ENCODE assay signal across 18 cellular contexts in the genomic region with DNA sequence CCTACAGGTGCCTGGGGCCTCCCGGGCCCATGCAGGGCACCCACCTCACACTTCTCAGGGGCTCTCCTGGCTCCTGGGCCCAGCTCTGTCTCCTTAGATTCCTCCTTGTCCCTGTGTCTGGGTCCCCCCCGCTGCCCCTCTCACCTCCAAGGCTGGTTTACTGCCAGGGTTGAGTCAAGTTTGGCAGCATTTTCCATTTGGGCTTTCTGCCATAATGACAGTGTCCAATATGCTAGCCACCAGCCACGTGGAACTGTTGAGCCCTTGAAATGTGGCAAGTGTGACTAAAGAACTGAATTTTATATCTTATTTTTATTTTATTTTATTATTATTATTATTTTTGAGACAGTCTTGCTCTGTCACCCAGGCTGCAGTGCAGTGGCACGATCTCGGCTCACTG. TPM values are rescaled to one million over a fixed set of nuclear protein-coding genes. Genes with fewer than 3 reads are reported as not detected.
DNase-seq lines count a peak whose midpoint lies in the region; ATAC-seq and TF ChIP-seq lines count a peak whose summit lies in the region.
"Had no signal": no experiment of that assay in that cellular context is flagged by ENCODE, and none has a peak within 500 bp of the region (broad histone marks: within the 10 kb centered on the region; RNA-seq: fewer than 3 reads in every experiment).

No MANE protein-coding gene starts in this region.

- intact Hi-C loops in natural killer cell (cut with micrococcal nuclease) = no loop called here

- ATAC-seq in natural killer cell (no peak), T-helper 17 cell (no peak)
- no peak for ATAC-seq in natural killer cell treated with Interleukin-12 subunit alpha and Interleukin-12 subunit beta and Interleukin-15 and Interleukin-18, amount 100 ng/mL, for 72 hours
- ATAC-seq: GM23338 had no signal

- H3K4me3 Mint-ChIP-seq in natural killer cell (peak overlapping the region; percentile 21), T-helper 17 cell (peak overlapping the region; percentile 60), nephron (peak overlapping the region; percentile 50 to 61 (median 56))
- no peak overlapping the region for H3K4me3 Mint-ChIP-seq in natural killer cell treated with Interleukin-12 subunit alpha and Interleukin-12 subunit beta and Interleukin-15 and Interleukin-18, amount 100 ng/mL, for 72 hours
- H3K4me3 Mint-ChIP-seq: CD4-positive, alpha-beta T cell; GM23338 had no signal

- H3K27ac Mint-ChIP-seq in natural killer cell = peak overlapping the region in 1 of 2 donors; percentile 36
- H3K27ac Mint-ChIP-seq in natural killer cell treated with Interleukin-12 subunit alpha and Interleukin-12 subunit beta and Interleukin-15 and Interleukin-18, amount 100 ng/mL, for 72 hours = no peak overlapping the region
- no peak overlapping the region for H3K27ac Mint-ChIP-seq in T-helper 17 cell
- H3K27ac Mint-ChIP-seq in nephron = peak overlapping the region in 1 of 3 experiments; percentile 31
- H3K27ac Mint-ChIP-seq: CD4-positive, alpha-beta T cell; GM23338 had no signal

- no peaks in the 10 kb centered on the region for H3K9me3 ChIP-seq in T-helper 17 cell (ENCODE audit: control insufficient read depth, low read length, poor library complexity, severe bottlenecking)
- H3K9me3 ChIP-seq: Peyer's patch, SK-N-SH had no signal

- DNase-seq in natural killer cell = no peak
- no peak for DNase-seq in natural killer cell treated with Interleukin-12 subunit alpha and Interleukin-12 subunit beta and Interleukin-15 and Interleukin-18, amount 100 ng/mL, for 72 hours (ENCODE audit: low spot score)
- DNase-seq in T-helper 17 cell = no peak
- no peak for DNase-seq in NCI-H526 (lab: John Stamatoyannopoulos, UW)
- DNase-seq in H4 (ENCODE audit: low spot score) = no peak
- DNase-seq in NCI-H345 treated with DMSO at 0.1 percent for 48 hours (lab: John Stamatoyannopoulos, UW; ENCODE audit: unreplicated experiment) = no peak
- DNase-seq: CD4-positive, alpha-beta T cell; DMS79; KBM-7; NCI-H1436 treated with DMSO at 0.1 percent for 48 hours; NCI-H2081 treated with DMSO at 0.1 percent for 48 hours; NCI-H510A treated with DMSO at 0.1 percent for 48 hours; Peyer's patch; SHP77; SK-N-SH had no signal

- no peak for TF ChIP-seq CTCF in natural killer cell (IDR thresholded peaks at IDR 0.05)
- no peak for TF ChIP-seq CTCF in nephron (IDR thresholded peaks at IDR 0.05; ENCODE audit: unreplicated experiment in 3 of 3)

- H3K4me1 Mint-ChIP-seq in natural killer cell = peaks cover 31 to 32% of the 10 kb centered on the region in 2 donors
- peaks cover 25 to 30% of the 10 kb centered on the region in 2 donors for H3K4me1 Mint-ChIP-seq in natural killer cell treated with Interleukin-12 subunit alpha and Interleukin-12 subunit beta and Interleukin-15 and Interleukin-18, amount 100 ng/mL, for 72 hours (ENCODE audit: low read depth in 2 of 2)
- H3K4me1 Mint-ChIP-seq in T-helper 17 cell = peaks cover 28% of the 10 kb centered on the region
- H3K4me1 Mint-ChIP-seq in nephron = peaks cover 6% of the 10 kb centered on the region

- H3K36me3 Mint-ChIP-seq in natural killer cell (no peaks in the 10 kb centered on the region), T-helper 17 cell (ENCODE audit: low read depth) (peaks cover 3% of the 10 kb centered on the region), nephron (ENCODE audit: low read depth) (no peaks in the 10 kb centered on the region)
- H3K36me3 Mint-ChIP-seq in natural killer cell treated with Interleukin-12 subunit alpha and Interleukin-12 subunit beta and Interleukin-15 and Interleukin-18, amount 100 ng/mL, for 72 hours = no peaks in the 10 kb centered on the region

- H3K9me3 Mint-ChIP-seq in natural killer cell (no peaks in the 10 kb centered on the region), nephron (no peaks in the 10 kb centered on the region)
- H3K9me3 Mint-ChIP-seq in natural killer cell treated with Interleukin-12 subunit alpha and Interleukin-12 subunit beta and Interleukin-15 and Interleukin-18, amount 100 ng/mL, for 72 hours = no peaks in the 10 kb centered on the region
- H3K9me3 Mint-ChIP-seq: CD4-positive, alpha-beta T cell; GM23338 had no signal

- H3K27me3 Mint-ChIP-seq in natural killer cell (ENCODE audit: low read depth in 2 of 2) = no peaks in the 10 kb centered on the region
- H3K27me3 Mint-ChIP-seq in natural killer cell treated with Interleukin-12 subunit alpha and Interleukin-12 subunit beta and Interleukin-15 and Interleukin-18, amount 100 ng/mL, for 72 hours = no peaks in the 10 kb centered on the region
- H3K27me3 Mint-ChIP-seq in T-helper 17 cell = no peaks in the 10 kb centered on the region
- peaks cover 8% of the 10 kb centered on the region for H3K27me3 Mint-ChIP-seq in nephron (ENCODE audit: low read depth)
- H3K27me3 Mint-ChIP-seq: CD4-positive, alpha-beta T cell had no signal

RNA-seq across cellular contexts. Expression of a gene that starts 1.9 kb away (rescaled TPM):
- total RNA-seq in natural killer cell (10 to 100 TPM; 15.5 to 23.0 (median 21.5) TPM), T-helper 17 cell (1 to 10 TPM; 3.7 to 4.3 TPM)
- 1 to 10 TPM; 3.8 to 8.1 TPM for total RNA-seq in natural killer cell treated with Interleukin-12 subunit alpha and Interleukin-12 subunit beta and Interleukin-15 and Interleukin-18, amount 100 ng/mL, for 72 hours
- total RNA-seq in H4 (2014; rRNA removed; shearing (Covaris generic)) = not detected in 2 replicates
- total RNA-seq: A673, GM23338, Peyer's patch had no signal

RNA-seq across cellular contexts. Expression of a gene that starts 2.3 kb away (rescaled TPM):
- total RNA-seq in natural killer cell = 10 to 100 TPM in 2 of 3 donors, 1 to 10 TPM in 1; 6.9 to 11.5 (median 11.0) TPM
- 10 to 100 TPM; 12.8 to 17.6 TPM for total RNA-seq in natural killer cell treated with Interleukin-12 subunit alpha and Interleukin-12 subunit beta and Interleukin-15 and Interleukin-18, amount 100 ng/mL, for 72 hours
- 1 to 10 TPM; 6.6 to 6.7 TPM for total RNA-seq in T-helper 17 cell
- total RNA-seq in H4 (2014; rRNA removed; shearing (Covaris generic)) = 9.9 and 11.4 TPM in 2 replicates

RNA-seq across cellular contexts. Expression of a gene that starts 11.0 kb away (rescaled TPM):
- total RNA-seq in natural killer cell (not detected), T-helper 17 cell (under 1 TPM in 1 of 2 donors, not detected in 1; 0.27 TPM)
- not detected for total RNA-seq in natural killer cell treated with Interleukin-12 subunit alpha and Interleukin-12 subunit beta and Interleukin-15 and Interleukin-18, amount 100 ng/mL, for 72 hours
- not detected in 2 replicates for total RNA-seq in H4 (2014; rRNA removed; shearing (Covaris generic))
- total RNA-seq: A673 had no signal

RNA-seq across cellular contexts. Expression of a gene that starts 17.3 kb away (rescaled TPM):
- total RNA-seq in natural killer cell (10 to 100 TPM; 20.9 to 27.8 (median 23.7) TPM), T-helper 17 cell (10 to 100 TPM in 1 of 2 donors, 1 to 10 TPM in 1; 9.4 to 10.5 TPM)
- 10 to 100 TPM; 20.4 to 31.9 TPM for total RNA-seq in natural killer cell treated with Interleukin-12 subunit alpha and Interleukin-12 subunit beta and Interleukin-15 and Interleukin-18, amount 100 ng/mL, for 72 hours
- 6.3 and 11.5 TPM in 2 replicates for total RNA-seq in H4 (2014; rRNA removed; shearing (Covaris generic))
